Comparison of ENCODE assay signal across 1 cellular context in genomic region chr4:1370321-1371124, GRCh38.
TF ChIP-seq lines count a peak whose summit lies in the region.

No MANE protein-coding gene starts in this region.

TF ChIP-seq in HepG2, 621 proteins besides CTCF, POLR2A, EP300 and RAD21:
- no peak for TF ChIP-seq RBM39 (IDR thresholded peaks at IDR 0.05; ENCODE audit: low read depth, low read length, poor library complexity, severe bottlenecking)
- TF ChIP-seq SETDB1 (CRISPR knock-in tag; IDR thresholded peaks at IDR 0.05; ENCODE audit: borderline replicate concordance), result no peak
- TF ChIP-seq GATA4 (IDR thresholded peaks at IDR 0.05; ENCODE audit: borderline replicate concordance, low read depth), result no peak
- 0 out of 2 replicates have a peak, but pooled peaks have one; percentile 29 for TF ChIP-seq DZIP1 (CRISPR knock-in tag; IDR thresholded peaks at IDR 0.05)
- TF ChIP-seq DNMT1 (CRISPR knock-in tag; IDR thresholded peaks at IDR 0.05), result no peak
- TF ChIP-seq, protein P1, sequence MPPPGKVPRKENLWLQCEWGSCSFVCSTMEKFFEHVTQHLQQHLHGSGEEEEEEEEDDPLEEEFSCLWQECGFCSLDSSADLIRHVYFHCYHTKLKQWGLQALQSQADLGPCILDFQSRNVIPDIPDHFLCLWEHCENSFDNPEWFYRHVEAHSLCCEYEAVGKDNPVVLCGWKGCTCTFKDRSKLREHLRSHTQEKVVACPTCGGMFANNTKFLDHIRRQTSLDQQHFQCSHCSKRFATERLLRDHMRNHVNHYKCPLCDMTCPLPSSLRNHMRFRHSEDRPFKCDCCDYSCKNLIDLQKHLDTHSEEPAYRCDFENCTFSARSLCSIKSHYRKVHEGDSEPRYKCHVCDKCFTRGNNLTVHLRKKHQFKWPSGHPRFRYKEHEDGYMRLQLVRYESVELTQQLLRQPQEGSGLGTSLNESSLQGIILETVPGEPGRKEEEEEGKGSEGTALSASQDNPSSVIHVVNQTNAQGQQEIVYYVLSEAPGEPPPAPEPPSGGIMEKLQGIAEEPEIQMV (CRISPR knock-in tag; IDR thresholded peaks at IDR 0.05; ENCODE audit: low read depth), result no peak
- TF ChIP-seq, protein P2, sequence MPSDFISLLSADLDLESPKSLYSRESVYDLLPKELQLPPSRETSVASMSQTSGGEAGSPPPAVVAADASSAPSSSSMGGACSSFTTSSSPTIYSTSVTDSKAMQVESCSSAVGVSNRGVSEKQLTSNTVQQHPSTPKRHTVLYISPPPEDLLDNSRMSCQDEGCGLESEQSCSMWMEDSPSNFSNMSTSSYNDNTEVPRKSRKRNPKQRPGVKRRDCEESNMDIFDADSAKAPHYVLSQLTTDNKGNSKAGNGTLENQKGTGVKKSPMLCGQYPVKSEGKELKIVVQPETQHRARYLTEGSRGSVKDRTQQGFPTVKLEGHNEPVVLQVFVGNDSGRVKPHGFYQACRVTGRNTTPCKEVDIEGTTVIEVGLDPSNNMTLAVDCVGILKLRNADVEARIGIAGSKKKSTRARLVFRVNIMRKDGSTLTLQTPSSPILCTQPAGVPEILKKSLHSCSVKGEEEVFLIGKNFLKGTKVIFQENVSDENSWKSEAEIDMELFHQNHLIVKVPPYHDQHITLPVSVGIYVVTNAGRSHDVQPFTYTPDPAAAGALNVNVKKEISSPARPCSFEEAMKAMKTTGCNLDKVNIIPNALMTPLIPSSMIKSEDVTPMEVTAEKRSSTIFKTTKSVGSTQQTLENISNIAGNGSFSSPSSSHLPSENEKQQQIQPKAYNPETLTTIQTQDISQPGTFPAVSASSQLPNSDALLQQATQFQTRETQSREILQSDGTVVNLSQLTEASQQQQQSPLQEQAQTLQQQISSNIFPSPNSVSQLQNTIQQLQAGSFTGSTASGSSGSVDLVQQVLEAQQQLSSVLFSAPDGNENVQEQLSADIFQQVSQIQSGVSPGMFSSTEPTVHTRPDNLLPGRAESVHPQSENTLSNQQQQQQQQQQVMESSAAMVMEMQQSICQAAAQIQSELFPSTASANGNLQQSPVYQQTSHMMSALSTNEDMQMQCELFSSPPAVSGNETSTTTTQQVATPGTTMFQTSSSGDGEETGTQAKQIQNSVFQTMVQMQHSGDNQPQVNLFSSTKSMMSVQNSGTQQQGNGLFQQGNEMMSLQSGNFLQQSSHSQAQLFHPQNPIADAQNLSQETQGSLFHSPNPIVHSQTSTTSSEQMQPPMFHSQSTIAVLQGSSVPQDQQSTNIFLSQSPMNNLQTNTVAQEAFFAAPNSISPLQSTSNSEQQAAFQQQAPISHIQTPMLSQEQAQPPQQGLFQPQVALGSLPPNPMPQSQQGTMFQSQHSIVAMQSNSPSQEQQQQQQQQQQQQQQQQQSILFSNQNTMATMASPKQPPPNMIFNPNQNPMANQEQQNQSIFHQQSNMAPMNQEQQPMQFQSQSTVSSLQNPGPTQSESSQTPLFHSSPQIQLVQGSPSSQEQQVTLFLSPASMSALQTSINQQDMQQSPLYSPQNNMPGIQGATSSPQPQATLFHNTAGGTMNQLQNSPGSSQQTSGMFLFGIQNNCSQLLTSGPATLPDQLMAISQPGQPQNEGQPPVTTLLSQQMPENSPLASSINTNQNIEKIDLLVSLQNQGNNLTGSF (CRISPR knock-in tag; IDR thresholded peaks at IDR 0.05), result no peak
